Comparison of ENCODE assay signal across 15 cellular contexts in genomic region chr1:19421365-19421764, GRCh38.
DNase-seq lines count a peak whose midpoint lies in the region; ATAC-seq and TF ChIP-seq lines count a peak whose summit lies in the region.
"Had no signal": no experiment of that assay in that cellular context is flagged by ENCODE, and none has a peak within 500 bp of the region (broad histone marks: within the 10 kb centered on the region; RNA-seq: fewer than 3 reads in every experiment).

No MANE protein-coding gene starts in this region.

- CTCF ChIA-PET in CD8-positive, alpha-beta T cell (lab: Charles Lee): interaction anchor here (1.2 kb wide), 1 partner anchor 15 kb away, joined by 3 read pairs; no protein-coding TSS in a partner anchor
- CTCF ChIA-PET in Panc1 (lab: Charles Lee): interaction anchor here (0.6 kb wide), 1 partner anchor 60 kb away, joined by 3 read pairs; no protein-coding TSS in a partner anchor

- H3K4me3 ChIP-seq in CD8-positive, alpha-beta T cell (ENCODE audit: low read depth, low read length): no peak overlapping the region
- no peak overlapping the region for H3K4me3 ChIP-seq in Panc1 (ENCODE audit: low read depth in 2 of 2, low read length in 2 of 2)
- no peak overlapping the region for H3K4me3 ChIP-seq in esophagus squamous epithelium
- no peak overlapping the region for H3K4me3 ChIP-seq in prostate gland
- H3K4me3 ChIP-seq in brain microvascular endothelial cell (ENCODE audit: low read depth, low read length): no peak overlapping the region
- H3K4me3 ChIP-seq: BLaER1 treated with 17β-estradiol and CSF1 and Interleukin-3, amounts not matched to agents 10 nM and 100 nM; GM12878 had no signal

- H3K36me3 Mint-ChIP-seq in CD8-positive, alpha-beta T cell: peaks cover 54% of the 10 kb centered on the region

- H3K27ac ChIP-seq in CD8-positive, alpha-beta T cell (ENCODE audit: low read depth, low read length): no peak overlapping the region
- peak overlapping the region; percentile 54; the same call in 1 of the 2 replicates for H3K27ac ChIP-seq in Panc1 (ENCODE audit: low read length)
- peak overlapping the region in 3 of 4 donors; percentile 88 to 92 (median 90) for H3K27ac ChIP-seq in esophagus squamous epithelium
- H3K27ac ChIP-seq in prostate gland: peak overlapping the region; percentile 62 to 96
- H3K27ac ChIP-seq in brain microvascular endothelial cell: no peak overlapping the region
- H3K27ac ChIP-seq: BLaER1 treated with 17β-estradiol and CSF1 and Interleukin-3, amounts not matched to agents 10 nM and 100 nM; parathyroid adenoma had no signal

- H3K4me1 ChIP-seq in CD8-positive, alpha-beta T cell (ENCODE audit: insufficient read depth, low read length): peaks cover 57% of the 10 kb centered on the region
- H3K4me1 ChIP-seq in Panc1 (ENCODE audit: control insufficient read depth, insufficient read depth, low read length) (peaks cover 40% of the 10 kb centered on the region), esophagus squamous epithelium (peaks cover 51 to 100% (median 65%) of the 10 kb centered on the region in 3 donors), prostate gland (replicated peaks) (peaks cover 18% of the 10 kb centered on the region)

- H3K27ac Mint-ChIP-seq in CD8-positive, alpha-beta T cell: peak overlapping the region; percentile 80
- H3K27ac Mint-ChIP-seq: T-helper 2 cell treated with Interferon-gamma antibody and Interleukin-4, amounts not matched to agents 5 μg/mL and 100 μg/mL, for 36 hours had no signal

- DNase-seq in CD8-positive, alpha-beta T cell: no peak
- DNase-seq in Panc1 (ENCODE audit: low read depth, low spot score) (no peak), esophagus squamous epithelium (lab: John Stamatoyannopoulos, UW) (no peak), prostate gland (ENCODE audit: low spot score) (no peak), NCI-H1930 (lab: John Stamatoyannopoulos, UW) (no peak), SHP77 treated with DMSO at 0.1 percent for 48 hours (lab: John Stamatoyannopoulos, UW) (no peak), NCI-H345 (lab: John Stamatoyannopoulos, UW) (no peak), brain microvascular endothelial cell (no peak)
- DNase-seq: activated effector memory CD4-positive, alpha-beta T cell treated with anti-CD3 and anti-CD28 coated beads, Interleukin-2, amount 50 U/mL, for 16 hours; NCI-H2029 treated with DMSO at 0.1 percent for 48 hours; NCI-H526 had no signal

- 56 to 64% methylated on average over 4 of the region's 4 CpGs for WGBS in esophagus squamous epithelium, 2 donors
- 22% methylated on average over 4 of the region's 4 CpGs for whole genome bisulfite sequencing in prostate gland

- no TSS peak for BruUV-seq in Panc1 (replicated peaks; lab: Mats Ljungman, UMichigan)

- intact Hi-C loops in CD8-positive, alpha-beta T cell (cut with DNase I, micrococcal nuclease): no loop called here
- intact Hi-C loops in Panc1 (cut with micrococcal nuclease; ENCODE audit: unreplicated experiment): no loop called here
- intact Hi-C loops in esophagus squamous epithelium (cut with DNase I): no loop called here
- intact Hi-C loops in prostate gland (cut with DNase I): no loop called here

- H3K27me3 ChIP-seq in CD8-positive, alpha-beta T cell (ENCODE audit: insufficient read depth, low read length): no peaks in the 10 kb centered on the region
- H3K27me3 ChIP-seq in Panc1 (ENCODE audit: control insufficient read depth, insufficient read depth, low read length): no peaks in the 10 kb centered on the region
- no peaks in the 10 kb centered on the region for H3K27me3 ChIP-seq in esophagus squamous epithelium
- H3K27me3 ChIP-seq in prostate gland (replicated peaks; ENCODE audit: insufficient read depth): no peaks in the 10 kb centered on the region
- no peaks in the 10 kb centered on the region for H3K27me3 ChIP-seq in brain microvascular endothelial cell (replicated peaks)
- H3K27me3 ChIP-seq: BLaER1 treated with 17β-estradiol and CSF1 and Interleukin-3, amounts not matched to agents 10 nM and 100 nM had no signal

- in situ Hi-C loops in Panc1 (cut with HindIII; ENCODE audit: low pct_unique_long_range_greater_than_20kb, low sequenced_read_pairs) (no loop called here), brain microvascular endothelial cell (cut with HindIII; ENCODE audit: low pct_ligation_motif_present, low sequenced_read_pairs) (no loop called here)

- peaks cover 83% of the 10 kb centered on the region for H3K4me1 Mint-ChIP-seq in CD8-positive, alpha-beta T cell (ENCODE audit: low read depth)

- no peak for ATAC-seq in CD8-positive, alpha-beta T cell
- no peak for ATAC-seq in Panc1
- ATAC-seq: GM12878 had no signal

- H3K4me3 Mint-ChIP-seq in CD8-positive, alpha-beta T cell: no peak overlapping the region
- H3K4me3 Mint-ChIP-seq: T-helper 2 cell treated with Interferon-gamma antibody and Interleukin-4, amounts not matched to agents 5 μg/mL and 100 μg/mL, for 36 hours had no signal

- POLR2A ChIA-PET in CD8-positive, alpha-beta T cell (lab: Charles Lee): interaction anchor here (0.8 kb wide), 1 partner anchor 20 kb away, joined by 3 read pairs; no protein-coding TSS in a partner anchor
- POLR2A ChIA-PET in Panc1 (lab: Charles Lee): interaction anchor here (0.6 kb wide), 1 partner anchor 64 kb away, joined by 7 read pairs; the partner anchor contains the start of gene CAPZB

- no peak for TF ChIP-seq CTCF in CD8-positive, alpha-beta T cell (IDR thresholded peaks at IDR 0.05)
- TF ChIP-seq CTCF in Panc1 (IDR thresholded peaks at IDR 0.05): no peak
- TF ChIP-seq CTCF in esophagus squamous epithelium (IDR thresholded peaks at IDR 0.05): no peak
- TF ChIP-seq CTCF in prostate gland (IDR thresholded peaks at IDR 0.05): no peak
- no peak for TF ChIP-seq CTCF in brain microvascular endothelial cell (IDR thresholded peaks at IDR 0.05; ENCODE audit: low read depth, low read length, missing control alignments)

- peaks cover 17% of the 10 kb centered on the region for H3K36me3 ChIP-seq in CD8-positive, alpha-beta T cell (ENCODE audit: insufficient read depth, low read length)
- peaks cover 4% of the 10 kb centered on the region; the same call in 1 of the 2 replicates for H3K36me3 ChIP-seq in Panc1 (ENCODE audit: control insufficient read depth, insufficient read depth, low read length)
- H3K36me3 ChIP-seq in esophagus squamous epithelium: peaks cover 0 to 29% (median 14%) of the 10 kb centered on the region in 3 donors
- no peaks in the 10 kb centered on the region for H3K36me3 ChIP-seq in prostate gland
- peaks cover 26% of the 10 kb centered on the region for H3K36me3 ChIP-seq in brain microvascular endothelial cell (replicated peaks)

- no peaks in the 10 kb centered on the region for H3K27me3 Mint-ChIP-seq in CD8-positive, alpha-beta T cell (ENCODE audit: low read depth)

- H3K9me3 ChIP-seq in CD8-positive, alpha-beta T cell (ENCODE audit: low read length): no peaks in the 10 kb centered on the region
- H3K9me3 ChIP-seq in Panc1 (ENCODE audit: control insufficient read depth, insufficient read depth, low read depth, low read length) (no peaks in the 10 kb centered on the region), esophagus squamous epithelium (no peaks in the 10 kb centered on the region), prostate gland (no peaks in the 10 kb centered on the region)
- H3K9me3 ChIP-seq: BLaER1 treated with 17β-estradiol and CSF1 and Interleukin-3, amounts not matched to agents 10 nM and 100 nM had no signal

- H3K9me3 Mint-ChIP-seq in CD8-positive, alpha-beta T cell: no peaks in the 10 kb centered on the region
- H3K9me3 Mint-ChIP-seq: T-helper 2 cell treated with Interferon-gamma antibody and Interleukin-4, amounts not matched to agents 5 μg/mL and 100 μg/mL, for 36 hours had no signal

- TF ChIP-seq POLR2A in esophagus squamous epithelium (IDR thresholded peaks at IDR 0.05): no peak
- TF ChIP-seq POLR2A in prostate gland (IDR thresholded peaks at IDR 0.05): no peak

Comparison
In these comparisons a context has a peak if more than half of its experiments do, and no peak if none do; other contexts are left out.
1. H3K27ac ChIP-seq: peak in Panc1 (single experiment), esophagus squamous epithelium (3 of 4) and prostate gland (2 of 2); none in CD8-positive, alpha-beta T cell (single experiment) and brain microvascular endothelial cell (single experiment).